In genomic region chr1:24504560-24504959, GRCh38 we compare ENCODE assay signal across 17 cellular contexts. TPM values are rescaled to one million over a fixed set of nuclear protein-coding genes. Genes with fewer than 3 reads are reported as not detected.
DNase-seq lines count a peak whose midpoint lies in the region; ATAC-seq, FAIRE-seq and TF ChIP-seq lines count a peak whose summit lies in the region.
"Had no signal": no experiment of that assay in that cellular context is flagged by ENCODE, and none has a peak within 500 bp of the region (broad histone marks: within the 10 kb centered on the region; RNA-seq: fewer than 3 reads in every experiment).

No MANE protein-coding gene starts in this region.

- H3K9me3 Mint-ChIP-seq in MCF 10A (ENCODE audit: unreplicated experiment) (no peaks in the 10 kb centered on the region), activated B cell treated with CpG ODN at 0.5 μM for 24 hours (no peaks in the 10 kb centered on the region)

- H3K27ac Mint-ChIP-seq in MCF 10A (ENCODE audit: low read depth, unreplicated experiment) (no peak overlapping the region), activated B cell treated with CpG ODN at 0.5 μM for 24 hours (no peak overlapping the region)

- 96% methylated on average over 4 of the region's 4 CpGs for WGBS in thymus

- H3K27ac ChIP-seq in breast epithelium: no peak overlapping the region
- peak overlapping the region; percentile 39 for H3K27ac ChIP-seq in thymus (ENCODE audit: low read depth)
- H3K27ac ChIP-seq: BLaER1 treated with 17β-estradiol and CSF1 and Interleukin-3, amounts not matched to agents 10 nM and 100 nM; epithelial cell of prostate; lower lobe of right lung had no signal

- TF ChIP-seq POLR2A in breast epithelium (IDR thresholded peaks at IDR 0.05): no peak

- H3K36me3 ChIP-seq in breast epithelium: no peaks in the 10 kb centered on the region
- H3K36me3 ChIP-seq in thymus (ENCODE audit: control insufficient read depth, insufficient read depth): no peaks in the 10 kb centered on the region
- H3K36me3 ChIP-seq: BLaER1 treated with 17β-estradiol and CSF1 and Interleukin-3, amounts not matched to agents 10 nM and 100 nM; heart right ventricle; lower lobe of right lung had no signal

- peak; percentile 43 for FAIRE-seq in islet of Langerhans (lab: Jason Lieb, UNC)

- peaks cover 7% of the 10 kb centered on the region for H3K36me3 Mint-ChIP-seq in MCF 10A (ENCODE audit: insufficient read depth, unreplicated experiment)
- peaks cover 21% of the 10 kb centered on the region for H3K36me3 Mint-ChIP-seq in activated B cell treated with CpG ODN at 0.5 μM for 24 hours (ENCODE audit: low read depth)

- peaks cover 16% of the 10 kb centered on the region for H3K4me1 Mint-ChIP-seq in MCF 10A (ENCODE audit: insufficient read depth, unreplicated experiment)
- H3K4me1 Mint-ChIP-seq in activated B cell treated with CpG ODN at 0.5 μM for 24 hours: peaks cover 59% of the 10 kb centered on the region

- CTCF ChIA-PET in MCF 10A (lab: Yijun Ruan, JAX): interaction anchor here (0.6 to 1.1 kb wide), 4 partner anchors 11 to 319 kb away, joined by 3 to 5 read pairs (median 4); no protein-coding TSS in a partner anchor
- CTCF ChIA-PET in activated B cell treated with CpG ODN at 0.5 μM for 24 hours (lab: Charles Lee): interaction anchor here (0.9 to 2.1 kb wide), 4 partner anchors 22 to 89 kb away, joined by 3 to 9 read pairs (median 8); partner anchors contain the start of gene NIPAL3

- H3K27me3 ChIP-seq in breast epithelium: no peaks in the 10 kb centered on the region
- no peaks in the 10 kb centered on the region for H3K27me3 ChIP-seq in thymus (ENCODE audit: control insufficient read depth, insufficient read depth)
- H3K27me3 ChIP-seq: heart right ventricle had no signal

- H3K4me3 ChIP-seq in breast epithelium (no peak overlapping the region), thymus (ENCODE audit: low read length) (no peak overlapping the region)

- H3K4me3 Mint-ChIP-seq in MCF 10A (ENCODE audit: unreplicated experiment) (no peak overlapping the region), activated B cell treated with CpG ODN at 0.5 μM for 24 hours (peak overlapping the region; percentile 90)

- H3K9me3 ChIP-seq in breast epithelium (no peaks in the 10 kb centered on the region), thymus (ENCODE audit: control insufficient read depth) (no peaks in the 10 kb centered on the region)
- H3K9me3 ChIP-seq: BLaER1 treated with 17β-estradiol and CSF1 and Interleukin-3, amounts not matched to agents 10 nM and 100 nM; heart right ventricle; lower lobe of right lung had no signal

- no peak for DNase-seq in MCF 10A (ENCODE audit: unreplicated experiment)
- no peak for DNase-seq in breast epithelium (ENCODE audit: low spot score in 2 of 2)
- no peak for DNase-seq in activated B cell treated with CpG ODN at 0.5 μM for 24 hours
- no peak for DNase-seq in H4 (ENCODE audit: low spot score)
- DNase-seq in left colon: no peak
- DNase-seq: heart right ventricle; lower lobe of right lung; NCI-H2029 treated with DMSO at 0.1 percent for 48 hours; stimulated activated CD4-positive, alpha-beta T cell treated with anti-CD3 and anti-CD28 coated beads, Interleukin-2, amount 100 ng/mL, for 48 hours; stimulated activated naive CD4-positive, alpha-beta T cell treated with Interleukin-2 at 50 U/mL for 16 hours had no signal

- TF ChIP-seq CTCF in MCF 10A (IDR thresholded peaks at IDR 0.05; ENCODE audit: unreplicated experiment): no peak
- TF ChIP-seq CTCF in breast epithelium (IDR thresholded peaks at IDR 0.05): no peak
- TF ChIP-seq CTCF in activated B cell treated with CpG ODN at 0.5 μM for 24 hours (IDR thresholded peaks at IDR 0.05): no peak

- ATAC-seq in activated B cell treated with CpG ODN at 0.5 μM for 24 hours (ENCODE audit: low read depth): no peak
- no peak for ATAC-seq in left colon
- no peak for ATAC-seq in GM19328 (IDR thresholded peaks at IDR 0.05; ENCODE audit: unreplicated experiment)
- ATAC-seq: heart right ventricle, lower lobe of right lung had no signal

- H3K27me3 Mint-ChIP-seq in MCF 10A (ENCODE audit: insufficient read depth, unreplicated experiment) (no peaks in the 10 kb centered on the region), activated B cell treated with CpG ODN at 0.5 μM for 24 hours (no peaks in the 10 kb centered on the region)

- POLR2A ChIA-PET in MCF 10A (lab: Yijun Ruan, JAX): interaction anchor here (0.6 to 5.2 kb wide), 9 partner anchors 10 to 761 kb away, joined by 3 to 70 read pairs (median 4); partner anchors contain the start of genes NIPAL3 and STPG1
- POLR2A ChIA-PET in activated B cell treated with CpG ODN at 0.5 μM for 24 hours (lab: Charles Lee): interaction anchor here (0.7 to 1.0 kb wide), 2 partner anchors 23 to 182 kb away, joined by 5 to 13 read pairs; no protein-coding TSS in a partner anchor

- intact Hi-C loops in MCF 10A (cut with micrococcal nuclease): loop anchor here (5.0 kb wide), 1 partner anchor 87 kb away; the partner anchor contains the start of gene NIPAL3
- intact Hi-C loops in breast epithelium (cut with DNase I; ENCODE audit: low total_unique reads): no loop called here
- intact Hi-C loops in activated B cell treated with CpG ODN at 0.5 μM for 24 hours (cut with micrococcal nuclease): loop anchor here (5.0 to 10.0 kb wide), 2 partner anchors 240 to 423 kb away; partner anchors contain the start of gene CLIC4
- intact Hi-C loops in left colon (cut with DNase I, micrococcal nuclease): no loop called here

- H3K4me1 ChIP-seq in breast epithelium (no peaks in the 10 kb centered on the region), thymus (ENCODE audit: control insufficient read depth, insufficient read depth, low read length) (no peaks in the 10 kb centered on the region)

- TSS peak; percentile 37 for BruUV-seq in MCF 10A (replicated peaks; lab: Mats Ljungman, UMichigan)

RNA-seq across cellular contexts. Expression of gene RCAN3, which starts 1.9 kb away (rescaled TPM):
- total RNA-seq in MCF 10A (2022): 6.1 and 7.1 TPM in 2 replicates
- total RNA-seq in breast epithelium: 10 to 100 TPM in 1 of 3 donors, 1 to 10 TPM in 2; 5.0 to 22.7 (median 8.8) TPM
- 22.8 and 23.6 TPM in 2 replicates for total RNA-seq in activated B cell treated with CpG ODN at 0.5 μM for 24 hours
- 21.2 TPM for polyA plus RNA-seq in thymus
- 3.7 and 10.8 TPM in 2 replicates for total RNA-seq in H4 (2014; rRNA removed; shearing (Covaris generic))
- 10 to 100 TPM; 12.8 to 15.4 TPM for total RNA-seq in left colon

RNA-seq across cellular contexts. Expression of gene NCMAP, which starts 51.3 kb away (rescaled TPM):
- total RNA-seq in MCF 10A (2022): not detected in 2 replicates
- 1 to 10 TPM in 1 of 3 donors, under 1 TPM in 2; 0.16 to 8.2 (median 0.98) TPM for total RNA-seq in breast epithelium
- not detected in 2 replicates for total RNA-seq in activated B cell treated with CpG ODN at 0.5 μM for 24 hours
- 0.11 TPM for polyA plus RNA-seq in thymus
- total RNA-seq in H4 (2014; rRNA removed; shearing (Covaris generic)): not detected in 2 replicates
- total RNA-seq in left colon: 1 to 10 TPM; 1.2 to 2.2 TPM
- total RNA-seq: pulmonary artery endothelial cell; T-helper 1 cell treated with Interleukin-12 subunit alpha and Interleukin-12 subunit beta and Interleukin-4 antibody, amounts not matched to agents 30 ng/mL and 1 ng/mL, for 36 hours had no signal

Comparison
In these comparisons a context has a peak if more than half of its experiments do, and no peak if none do; other contexts are left out.
1. intact Hi-C loops: an anchor here in MCF 10A (5.0 kb wide) and activated B cell treated with CpG ODN at 0.5 μM for 24 hours (5.0 to 10.0 kb wide); none called in breast epithelium and left colon.